ENCODE assay signal across 7 cellular contexts in the genomic region with DNA sequence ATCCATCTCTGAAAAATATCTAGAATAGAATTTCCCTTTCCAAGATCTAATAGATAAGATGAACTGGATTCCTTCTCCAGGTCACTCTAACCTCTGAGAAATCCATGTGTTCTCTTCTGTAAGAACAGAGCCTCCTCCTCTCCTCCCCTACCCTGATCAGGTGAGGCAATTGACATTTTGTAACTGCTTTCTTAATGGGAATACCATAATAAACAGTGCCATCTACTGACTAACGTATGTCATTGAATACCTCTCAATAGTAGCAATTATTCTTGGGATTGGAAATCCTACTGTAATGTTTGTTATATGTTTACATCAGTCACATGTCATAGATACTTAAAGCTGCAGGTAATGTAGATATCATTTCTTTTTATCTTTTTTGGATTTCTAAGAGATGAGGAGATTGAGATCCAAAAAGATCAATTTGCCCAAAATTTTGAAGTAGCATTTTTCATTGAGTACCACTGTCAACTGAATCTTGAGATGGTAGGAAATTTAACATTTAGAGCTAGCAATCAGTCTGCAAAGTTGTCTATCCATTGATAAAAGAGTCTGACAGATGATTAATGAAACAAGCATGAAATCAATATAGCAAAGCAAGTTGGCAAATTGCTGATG.
DNase-seq lines count a peak whose midpoint lies in the region; FAIRE-seq and TF ChIP-seq lines count a peak whose summit lies in the region.

No MANE protein-coding gene starts in this region.

- no peak overlapping the region for H3K4ac ChIP-seq in mesendoderm (ENCODE audit: low read depth, low read length)

- no TSS peak for BruUV-seq in PC-9 (replicated peaks; lab: Mats Ljungman, UMichigan)

- FAIRE-seq in GM12892 (lab: Jason Lieb, UNC) (peak; percentile 61), H54 (lab: Jason Lieb, UNC) (peak; percentile 55)

- H3K27me3 ChIP-seq in PC-9 (ENCODE audit: insufficient read depth, low read depth): no peaks in the 10 kb centered on the region
- no peaks in the 10 kb centered on the region for H3K27me3 ChIP-seq in endodermal cell (ENCODE audit: control insufficient read depth, insufficient read depth, low read length, poor library complexity, severe bottlenecking)
- H3K27me3 ChIP-seq in mesendoderm (ENCODE audit: insufficient read depth, low read length, poor library complexity): no peaks in the 10 kb centered on the region

- peaks cover 4% of the 10 kb centered on the region for H3K9me3 Mint-ChIP-seq in endodermal cell

- no peak overlapping the region for H3K18ac ChIP-seq in mesendoderm (ENCODE audit: low read length)

- H3K4me3 ChIP-seq in PC-9 (no peak overlapping the region), endodermal cell (ENCODE audit: low read length) (no peak overlapping the region), mesendoderm (ENCODE audit: low read length) (no peak overlapping the region)

- peaks cover 8% of the 10 kb centered on the region for H3K9me3 ChIP-seq in PC-9 (ENCODE audit: insufficient read depth, low read depth)
- H3K9me3 ChIP-seq in endodermal cell (ENCODE audit: control insufficient read depth, low read length): peaks cover 6% of the 10 kb centered on the region

- in situ Hi-C loops in KBM-7 (cut with MboI; ENCODE audit: low pct_unique_long_range_greater_than_20kb, low sequenced_read_pairs): no loop called here

- H3K4me3 Mint-ChIP-seq in endodermal cell: no peak overlapping the region

- 0% methylated on average over 1 of the region's 1 CpG; no CpG with 5 or more reads in 1 of the 2 experiments for WGBS in endodermal cell (ENCODE audit: insufficient coverage in 1 of 2, insufficient read length in 1 of 2), 2 experiments
- WGBS in mesendoderm (ENCODE audit: extremely low coverage, insufficient coverage, low lambda C conversion rate): no CpG with 5 or more reads among the region's 1 CpG

- no peaks in the 10 kb centered on the region for H3K36me3 Mint-ChIP-seq in endodermal cell (ENCODE audit: low read depth)

- H3K9me2 ChIP-seq in PC-9 (ENCODE audit: insufficient read depth): no peaks in the 10 kb centered on the region

- H3K23ac ChIP-seq in mesendoderm (ENCODE audit: low read length): no peak overlapping the region

- H2BK120ac ChIP-seq in mesendoderm (ENCODE audit: low read depth, low read length): no peak overlapping the region

- no peak overlapping the region for H3K9ac ChIP-seq in endodermal cell (ENCODE audit: extremely low read depth, low read length, poor library complexity, severe bottlenecking)
- H3K9ac ChIP-seq in mesendoderm (ENCODE audit: low read length): no peak overlapping the region

- H3F3A ChIP-seq in PC-9 (ENCODE audit: insufficient read depth, low read depth): peaks cover 13% of the 10 kb centered on the region

- H2AK5ac ChIP-seq in mesendoderm (ENCODE audit: low read length): no peak overlapping the region

- H2AFZ ChIP-seq in PC-9: no peak overlapping the region

- H2BK5ac ChIP-seq in mesendoderm (ENCODE audit: low read length): no peak overlapping the region

- H3K27ac ChIP-seq in PC-9: no peak overlapping the region
- H3K27ac ChIP-seq in endodermal cell (ENCODE audit: low read depth, low read length): no peak overlapping the region
- no peak overlapping the region for H3K27ac ChIP-seq in mesendoderm (ENCODE audit: low read depth, low read length)

- no peaks in the 10 kb centered on the region for H3K79me1 ChIP-seq in mesendoderm (ENCODE audit: low read length)

- H3K27ac Mint-ChIP-seq in endodermal cell: no peak overlapping the region

- no peaks in the 10 kb centered on the region for H3K27me3 Mint-ChIP-seq in endodermal cell (ENCODE audit: insufficient read depth)

- peaks cover 18% of the 10 kb centered on the region for H3K4me1 Mint-ChIP-seq in endodermal cell

- no peak overlapping the region for H3K56ac ChIP-seq in mesendoderm (ENCODE audit: low read length)

- no peak overlapping the region for H4K8ac ChIP-seq in mesendoderm (ENCODE audit: low read depth, low read length)

- TF ChIP-seq CTCF in PC-9 (conservative IDR thresholded peaks at IDR 0.05) (peak; percentile 92), endodermal cell (conservative IDR thresholded peaks at IDR 0.05) (peak; percentile 82)

- H3K4me1 ChIP-seq in PC-9 (replicated peaks; ENCODE audit: insufficient read depth) (peaks cover 13% of the 10 kb centered on the region), endodermal cell (ENCODE audit: control insufficient read depth, insufficient read depth, low read length) (no peaks in the 10 kb centered on the region), mesendoderm (ENCODE audit: control insufficient read depth, low read depth, low read length) (no peaks in the 10 kb centered on the region)

- no peak for DNase-seq in GM12892 (ENCODE audit: insufficient read length)
- no peak for DNase-seq in H54 (ENCODE audit: insufficient read length, low spot score)
- peak; percentile 32 for DNase-seq in KBM-7
- DNase-seq in PC-9: peak in 1 of 2 experiments; percentile 76
- peak; percentile 54 for DNase-seq in endodermal cell
- DNase-seq in mesendoderm: peak; percentile 93
- no peak for DNase-seq in cortex of kidney (lab: John Stamatoyannopoulos, UW)

- CTCF ChIA-PET in PC-9 (lab: Charles Lee): interaction anchor here (0.9 to 1.1 kb wide), 2 partner anchors 210 to 381 kb away, joined by 3 to 4 read pairs; no protein-coding TSS in a partner anchor

- no peak overlapping the region for H4K5ac ChIP-seq in mesendoderm (ENCODE audit: low read length)

- no peaks in the 10 kb centered on the region for H4K20me1 ChIP-seq in PC-9 (ENCODE audit: insufficient read depth)

- H3K79me2 ChIP-seq in PC-9 (ENCODE audit: low read depth) (no peaks in the 10 kb centered on the region), mesendoderm (ENCODE audit: control insufficient read depth, insufficient read depth, low read length) (no peaks in the 10 kb centered on the region)

- TF ChIP-seq POLR2A in GM12892 (IDR thresholded peaks at IDR 0.05; ENCODE audit: low read depth, low read length): no peak
- no peak for TF ChIP-seq POLR2A in H54 (IDR thresholded peaks at IDR 0.05; ENCODE audit: low read depth, low read length)

- intact Hi-C loops in PC-9 (cut with micrococcal nuclease; ENCODE audit: unreplicated experiment): loop anchor here (1.0 kb wide), 2 partner anchors 184 to 603 kb away; no protein-coding TSS in a partner anchor

- POLR2A ChIA-PET in PC-9 (lab: Charles Lee; ENCODE audit: unreplicated experiment): no interaction called here

- H2BK15ac ChIP-seq in mesendoderm (replicated peaks; ENCODE audit: low read depth): no peak overlapping the region

- H3K36me3 ChIP-seq in PC-9 (ENCODE audit: low read depth): no peaks in the 10 kb centered on the region
- H3K36me3 ChIP-seq in endodermal cell (ENCODE audit: control insufficient read depth, insufficient read depth, low read length): no peaks in the 10 kb centered on the region
- H3K36me3 ChIP-seq in mesendoderm (ENCODE audit: control insufficient read depth, insufficient read depth, low read length): no peaks in the 10 kb centered on the region

- H3K4me2 ChIP-seq in PC-9 (no peak overlapping the region), mesendoderm (ENCODE audit: low read length) (no peak overlapping the region)

Comparison
In these comparisons a context has a peak if more than half of its experiments do, and no peak if none do; other contexts are left out.
1. DNase-seq: peak in KBM-7 (single experiment), endodermal cell (single experiment) and mesendoderm (single experiment); none in GM12892 (single experiment), H54 (single experiment) and cortex of kidney (single experiment).